Comparison of ENCODE assay signal across 1 cellular context in the genomic region with DNA sequence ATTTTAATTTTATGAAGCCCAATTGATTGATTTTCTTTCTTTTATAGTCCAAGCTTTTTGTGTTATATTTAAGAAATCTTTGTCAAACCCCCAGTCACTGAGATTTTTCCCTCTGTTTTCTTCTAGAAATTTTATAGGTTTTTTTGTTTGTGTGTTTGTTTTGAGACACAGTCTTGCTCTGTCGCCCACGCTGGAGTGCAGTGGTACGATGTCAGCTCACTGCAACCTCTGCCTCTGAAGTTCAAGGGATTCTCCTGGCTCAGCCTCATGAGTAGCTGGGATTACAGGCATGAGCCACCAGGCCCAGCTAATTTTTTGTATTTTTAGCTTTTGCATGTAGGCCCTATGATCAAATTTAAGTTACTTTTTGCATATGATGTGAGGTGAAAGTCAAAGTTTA.
TF ChIP-seq lines count a peak whose summit lies in the region.

No MANE protein-coding gene starts in this region.

TF ChIP-seq in GM12878, 131 proteins besides CTCF, POLR2A, EP300 and RAD21:
- TF ChIP-seq SREBF2 (IDR thresholded peaks at IDR 0.05; ENCODE audit: low read length) (no peak), EGR1 (IDR thresholded peaks at IDR 0.05; ENCODE audit: borderline replicate concordance in 1 of 2, low read depth in 2 of 2, low read length in 2 of 2) (peak in 1 of 2 experiments; percentile 60; a peak in 1 of 3 replicates), SPI1 (IDR thresholded peaks at IDR 0.05; ENCODE audit: borderline replicate concordance, insufficient read depth, low read depth, low read length) (no peak), MXI1 (IDR thresholded peaks at IDR 0.05; ENCODE audit: low read depth, low read length) (no peak), FOXK2 (IDR thresholded peaks at IDR 0.05) (no peak)
- TF ChIP-seq, protein P1, sequence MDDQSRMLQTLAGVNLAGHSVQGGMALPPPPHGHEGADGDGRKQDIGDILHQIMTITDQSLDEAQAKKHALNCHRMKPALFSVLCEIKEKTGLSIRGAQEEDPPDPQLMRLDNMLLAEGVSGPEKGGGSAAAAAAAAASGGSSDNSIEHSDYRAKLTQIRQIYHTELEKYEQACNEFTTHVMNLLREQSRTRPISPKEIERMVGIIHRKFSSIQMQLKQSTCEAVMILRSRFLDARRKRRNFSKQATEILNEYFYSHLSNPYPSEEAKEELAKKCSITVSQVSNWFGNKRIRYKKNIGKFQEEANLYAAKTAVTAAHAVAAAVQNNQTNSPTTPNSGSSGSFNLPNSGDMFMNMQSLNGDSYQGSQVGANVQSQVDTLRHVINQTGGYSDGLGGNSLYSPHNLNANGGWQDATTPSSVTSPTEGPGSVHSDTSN (IDR thresholded peaks at IDR 0.05; ENCODE audit: insufficient replicate concordance, low read depth, low read length) = no peak
